Comparison of ENCODE assay signal across 14 cellular contexts in the genomic region with DNA sequence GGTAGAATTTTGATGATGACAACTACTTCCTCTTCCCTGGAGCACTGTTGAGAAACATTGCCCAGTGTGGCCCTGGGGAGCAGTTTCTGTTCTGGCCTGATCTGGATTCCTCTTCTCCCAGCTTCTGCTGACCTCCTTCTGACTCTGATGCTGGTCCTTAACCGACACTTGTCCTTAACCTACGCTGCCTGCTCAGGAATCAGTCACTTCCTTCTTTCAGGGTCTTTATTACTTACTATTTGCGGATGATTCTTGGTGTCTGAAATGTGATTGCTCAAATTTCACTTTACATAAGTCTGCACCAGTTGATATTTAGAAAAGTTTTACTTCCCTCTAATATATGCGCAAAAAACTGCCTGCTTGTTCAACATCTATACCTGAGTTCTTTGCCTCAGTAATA.
DNase-seq lines count a peak whose midpoint lies in the region; ATAC-seq and TF ChIP-seq lines count a peak whose summit lies in the region.
"Had no signal": no experiment of that assay in that cellular context is flagged by ENCODE, and none has a peak within 500 bp of the region (broad histone marks: within the 10 kb centered on the region; RNA-seq: fewer than 3 reads in every experiment).

No MANE protein-coding gene starts in this region.

- no peaks in the 10 kb centered on the region for H3K9me3 ChIP-seq in adrenal gland (replicated peaks in 1 of 3)
- H3K9me3 ChIP-seq: ascending aorta had no signal

- CTCF ChIA-PET in WTC11 (lab: Charles Lee) = no interaction called here

- no peak overlapping the region for H3K27ac ChIP-seq in adrenal gland
- H3K27ac ChIP-seq: ascending aorta had no signal

- ATAC-seq in HG03378 (IDR thresholded peaks at IDR 0.05; ENCODE audit: unreplicated experiment) (peak; percentile 59), sciatic nerve (peak; percentile 90), WTC11 (no peak)
- no peak for ATAC-seq in activated CD4-positive, CD25-positive, alpha-beta regulatory T cell treated with anti-CD3 and anti-CD28 coated beads, Interleukin-2, amount 50 U/mL, for 24 hours

- H3K27me3 ChIP-seq in adrenal gland = no peaks in the 10 kb centered on the region
- H3K27me3 ChIP-seq: ascending aorta had no signal

- no peaks in the 10 kb centered on the region for H3K4me1 ChIP-seq in adrenal gland (replicated peaks in 1 of 2)
- H3K4me1 ChIP-seq: ascending aorta had no signal

- H3K4me3 Mint-ChIP-seq in WTC11 = no peak overlapping the region

- no peak overlapping the region for H3K4me3 ChIP-seq in GM12864 (ENCODE audit: low read depth, low read length)
- H3K4me3 ChIP-seq in adrenal gland = no peak overlapping the region
- H3K4me3 ChIP-seq: ascending aorta had no signal

- WGBS in adrenal gland, 4 donors = 58 to 80% (median 79%) methylated on average over 4 of the region's 4 CpGs

- no peak for TF ChIP-seq POLR2A in adrenal gland (IDR thresholded peaks at IDR 0.05)

- intact Hi-C loops in adrenal gland (cut with DNase I) = no loop called here
- intact Hi-C loops in sciatic nerve (cut with DNase I) = no loop called here

- DNase-seq in GM12864 (ENCODE audit: low read depth) (peak; percentile 33), adrenal gland (peak in 6 of 7 donors; percentile 23 to 67 (median 42)), sciatic nerve (ENCODE audit: low spot score) (no peak), WTC11 (ENCODE audit: low spot score) (no peak), SK-N-DZ (ENCODE audit: low spot score) (no peak), NCI-H82 (lab: John Stamatoyannopoulos, UW) (no peak)
- DNase-seq: activated CD8-positive, alpha-beta memory T cell treated with anti-CD3 and anti-CD28 coated beads for 24 hours; DMS79 treated with DMSO at 0.1 percent for 48 hours; NCI-H1417 treated with DMSO at 0.1 percent for 48 hours; RPMI8226; stimulated activated CD8-positive, alpha-beta memory T cell treated with anti-CD3 and anti-CD28 coated beads, Interleukin-4, amount 100 ng/mL, for 48 hours had no signal

- H3K36me3 ChIP-seq in adrenal gland (replicated peaks in 1 of 2) = no peaks in the 10 kb centered on the region
- H3K36me3 ChIP-seq: ascending aorta had no signal

- TF ChIP-seq CTCF in GM12864 (IDR thresholded peaks at IDR 0.05; ENCODE audit: low read depth, low read length, missing control alignments) = no peak
- TF ChIP-seq CTCF in adrenal gland (IDR thresholded peaks at IDR 0.05) = no peak
- TF ChIP-seq CTCF in WTC11 (IDR thresholded peaks at IDR 0.05) = no peak

- H3K4me1 Mint-ChIP-seq in WTC11 = peaks cover 14% of the 10 kb centered on the region

- no peaks in the 10 kb centered on the region for H3K36me3 Mint-ChIP-seq in WTC11

- POLR2A ChIA-PET in WTC11 (lab: Charles Lee) = no interaction called here

- H3K9me3 Mint-ChIP-seq in WTC11 = peaks cover 9% of the 10 kb centered on the region

- no peak overlapping the region; the same call in 1 of the 2 replicates for H3K27ac Mint-ChIP-seq in WTC11

- peaks cover 2% of the 10 kb centered on the region; the same call in 1 of the 2 replicates for H3K27me3 Mint-ChIP-seq in WTC11 (ENCODE audit: low read depth)

TF ChIP-seq in WTC11, 78 proteins besides CTCF, POLR2A, EP300 and RAD21 (continues in another document):
- TF ChIP-seq ZBTB21 (CRISPR knock-in tag; IDR thresholded peaks at IDR 0.05; ENCODE audit: borderline replicate concordance) = no peak
- no peak for TF ChIP-seq JUN (CRISPR knock-in tag; IDR thresholded peaks at IDR 0.05)
- TF ChIP-seq, protein P1, sequence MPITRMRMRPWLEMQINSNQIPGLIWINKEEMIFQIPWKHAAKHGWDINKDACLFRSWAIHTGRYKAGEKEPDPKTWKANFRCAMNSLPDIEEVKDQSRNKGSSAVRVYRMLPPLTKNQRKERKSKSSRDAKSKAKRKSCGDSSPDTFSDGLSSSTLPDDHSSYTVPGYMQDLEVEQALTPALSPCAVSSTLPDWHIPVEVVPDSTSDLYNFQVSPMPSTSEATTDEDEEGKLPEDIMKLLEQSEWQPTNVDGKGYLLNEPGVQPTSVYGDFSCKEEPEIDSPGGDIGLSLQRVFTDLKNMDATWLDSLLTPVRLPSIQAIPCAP (CRISPR knock-in tag; IDR thresholded peaks at IDR 0.05) = no peak
- TF ChIP-seq, protein P2, sequence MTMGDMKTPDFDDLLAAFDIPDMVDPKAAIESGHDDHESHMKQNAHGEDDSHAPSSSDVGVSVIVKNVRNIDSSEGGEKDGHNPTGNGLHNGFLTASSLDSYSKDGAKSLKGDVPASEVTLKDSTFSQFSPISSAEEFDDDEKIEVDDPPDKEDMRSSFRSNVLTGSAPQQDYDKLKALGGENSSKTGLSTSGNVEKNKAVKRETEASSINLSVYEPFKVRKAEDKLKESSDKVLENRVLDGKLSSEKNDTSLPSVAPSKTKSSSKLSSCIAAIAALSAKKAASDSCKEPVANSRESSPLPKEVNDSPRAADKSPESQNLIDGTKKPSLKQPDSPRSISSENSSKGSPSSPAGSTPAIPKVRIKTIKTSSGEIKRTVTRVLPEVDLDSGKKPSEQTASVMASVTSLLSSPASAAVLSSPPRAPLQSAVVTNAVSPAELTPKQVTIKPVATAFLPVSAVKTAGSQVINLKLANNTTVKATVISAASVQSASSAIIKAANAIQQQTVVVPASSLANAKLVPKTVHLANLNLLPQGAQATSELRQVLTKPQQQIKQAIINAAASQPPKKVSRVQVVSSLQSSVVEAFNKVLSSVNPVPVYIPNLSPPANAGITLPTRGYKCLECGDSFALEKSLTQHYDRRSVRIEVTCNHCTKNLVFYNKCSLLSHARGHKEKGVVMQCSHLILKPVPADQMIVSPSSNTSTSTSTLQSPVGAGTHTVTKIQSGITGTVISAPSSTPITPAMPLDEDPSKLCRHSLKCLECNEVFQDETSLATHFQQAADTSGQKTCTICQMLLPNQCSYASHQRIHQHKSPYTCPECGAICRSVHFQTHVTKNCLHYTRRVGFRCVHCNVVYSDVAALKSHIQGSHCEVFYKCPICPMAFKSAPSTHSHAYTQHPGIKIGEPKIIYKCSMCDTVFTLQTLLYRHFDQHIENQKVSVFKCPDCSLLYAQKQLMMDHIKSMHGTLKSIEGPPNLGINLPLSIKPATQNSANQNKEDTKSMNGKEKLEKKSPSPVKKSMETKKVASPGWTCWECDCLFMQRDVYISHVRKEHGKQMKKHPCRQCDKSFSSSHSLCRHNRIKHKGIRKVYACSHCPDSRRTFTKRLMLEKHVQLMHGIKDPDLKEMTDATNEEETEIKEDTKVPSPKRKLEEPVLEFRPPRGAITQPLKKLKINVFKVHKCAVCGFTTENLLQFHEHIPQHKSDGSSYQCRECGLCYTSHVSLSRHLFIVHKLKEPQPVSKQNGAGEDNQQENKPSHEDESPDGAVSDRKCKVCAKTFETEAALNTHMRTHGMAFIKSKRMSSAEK (CRISPR knock-in tag; IDR thresholded peaks at IDR 0.05; ENCODE audit: borderline replicate concordance) = no peak
- TF ChIP-seq NR3C1 (CRISPR knock-in tag; conservative IDR thresholded peaks at IDR 0.05; ENCODE audit: low read depth) = no peak
- TF ChIP-seq KAT7 (CRISPR knock-in tag; IDR thresholded peaks at IDR 0.05; ENCODE audit: borderline replicate concordance) = no peak
- TF ChIP-seq, protein P3, sequence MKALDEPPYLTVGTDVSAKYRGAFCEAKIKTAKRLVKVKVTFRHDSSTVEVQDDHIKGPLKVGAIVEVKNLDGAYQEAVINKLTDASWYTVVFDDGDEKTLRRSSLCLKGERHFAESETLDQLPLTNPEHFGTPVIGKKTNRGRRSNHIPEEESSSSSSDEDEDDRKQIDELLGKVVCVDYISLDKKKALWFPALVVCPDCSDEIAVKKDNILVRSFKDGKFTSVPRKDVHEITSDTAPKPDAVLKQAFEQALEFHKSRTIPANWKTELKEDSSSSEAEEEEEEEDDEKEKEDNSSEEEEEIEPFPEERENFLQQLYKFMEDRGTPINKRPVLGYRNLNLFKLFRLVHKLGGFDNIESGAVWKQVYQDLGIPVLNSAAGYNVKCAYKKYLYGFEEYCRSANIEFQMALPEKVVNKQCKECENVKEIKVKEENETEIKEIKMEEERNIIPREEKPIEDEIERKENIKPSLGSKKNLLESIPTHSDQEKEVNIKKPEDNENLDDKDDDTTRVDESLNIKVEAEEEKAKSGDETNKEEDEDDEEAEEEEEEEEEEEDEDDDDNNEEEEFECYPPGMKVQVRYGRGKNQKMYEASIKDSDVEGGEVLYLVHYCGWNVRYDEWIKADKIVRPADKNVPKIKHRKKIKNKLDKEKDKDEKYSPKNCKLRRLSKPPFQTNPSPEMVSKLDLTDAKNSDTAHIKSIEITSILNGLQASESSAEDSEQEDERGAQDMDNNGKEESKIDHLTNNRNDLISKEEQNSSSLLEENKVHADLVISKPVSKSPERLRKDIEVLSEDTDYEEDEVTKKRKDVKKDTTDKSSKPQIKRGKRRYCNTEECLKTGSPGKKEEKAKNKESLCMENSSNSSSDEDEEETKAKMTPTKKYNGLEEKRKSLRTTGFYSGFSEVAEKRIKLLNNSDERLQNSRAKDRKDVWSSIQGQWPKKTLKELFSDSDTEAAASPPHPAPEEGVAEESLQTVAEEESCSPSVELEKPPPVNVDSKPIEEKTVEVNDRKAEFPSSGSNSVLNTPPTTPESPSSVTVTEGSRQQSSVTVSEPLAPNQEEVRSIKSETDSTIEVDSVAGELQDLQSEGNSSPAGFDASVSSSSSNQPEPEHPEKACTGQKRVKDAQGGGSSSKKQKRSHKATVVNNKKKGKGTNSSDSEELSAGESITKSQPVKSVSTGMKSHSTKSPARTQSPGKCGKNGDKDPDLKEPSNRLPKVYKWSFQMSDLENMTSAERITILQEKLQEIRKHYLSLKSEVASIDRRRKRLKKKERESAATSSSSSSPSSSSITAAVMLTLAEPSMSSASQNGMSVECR (CRISPR knock-in tag; IDR thresholded peaks at IDR 0.05; ENCODE audit: borderline replicate concordance) = no peak
- no peak for TF ChIP-seq CREB1 (CRISPR knock-in tag; IDR thresholded peaks at IDR 0.05)
- TF ChIP-seq, protein P4, sequence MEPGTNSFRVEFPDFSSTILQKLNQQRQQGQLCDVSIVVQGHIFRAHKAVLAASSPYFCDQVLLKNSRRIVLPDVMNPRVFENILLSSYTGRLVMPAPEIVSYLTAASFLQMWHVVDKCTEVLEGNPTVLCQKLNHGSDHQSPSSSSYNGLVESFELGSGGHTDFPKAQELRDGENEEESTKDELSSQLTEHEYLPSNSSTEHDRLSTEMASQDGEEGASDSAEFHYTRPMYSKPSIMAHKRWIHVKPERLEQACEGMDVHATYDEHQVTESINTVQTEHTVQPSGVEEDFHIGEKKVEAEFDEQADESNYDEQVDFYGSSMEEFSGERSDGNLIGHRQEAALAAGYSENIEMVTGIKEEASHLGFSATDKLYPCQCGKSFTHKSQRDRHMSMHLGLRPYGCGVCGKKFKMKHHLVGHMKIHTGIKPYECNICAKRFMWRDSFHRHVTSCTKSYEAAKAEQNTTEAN (CRISPR knock-in tag; IDR thresholded peaks at IDR 0.05) = no peak
- no peak for TF ChIP-seq ZNF138 (CRISPR knock-in tag; conservative IDR thresholded peaks at IDR 0.05)
- TF ChIP-seq FOXK1 (CRISPR knock-in tag; IDR thresholded peaks at IDR 0.05) = no peak
- TF ChIP-seq FOXJ3 (CRISPR knock-in tag; IDR thresholded peaks at IDR 0.05; ENCODE audit: borderline replicate concordance) = no peak

Comparison
In these comparisons a context has a peak if more than half of its experiments do, and no peak if none do; other contexts are left out.
1. DNase-seq: peak in GM12864 (single experiment) and adrenal gland (6 of 7); none in sciatic nerve (single experiment), WTC11 (single experiment), SK-N-DZ (single experiment) and NCI-H82 (single experiment).
2. ATAC-seq: peak in HG03378 (single experiment) and sciatic nerve (single experiment); none in activated CD4-positive, CD25-positive, alpha-beta regulatory T cell treated with anti-CD3 and anti-CD28 coated beads, Interleukin-2, amount 50 U/mL, for 24 hours (0 of 2) and WTC11 (single experiment).